In genomic region chr5:1014781-1015221, GRCh38 we compare ENCODE assay signal across 17 cellular contexts. TPM values are rescaled to one million over a fixed set of nuclear protein-coding genes. Genes with fewer than 3 reads are reported as not detected.
"Had no signal": no experiment of that assay in that cellular context is flagged by ENCODE, and none has a peak within 500 bp of the region (broad histone marks: within the 10 kb centered on the region; RNA-seq: fewer than 3 reads in every experiment).

No MANE protein-coding gene starts in this region.

- H3K36me3 ChIP-seq: ascending aorta, gastrocnemius medialis, heart left ventricle, lower lobe of right lung had no signal

- DNase-seq: activated CD4-positive, alpha-beta T cell treated with anti-CD3 and anti-CD28 coated beads, Interleukin-2, amount 10 ng/mL, durations not matched to agents 7 days and 5 days; activated CD8-positive, alpha-beta T cell treated with anti-CD3 and anti-CD28 coated beads, Interleukin-2, amount 10 ng/mL, durations not matched to agents 7 days and 5 days; activated naive CD4-positive, alpha-beta T cell treated with anti-CD3 and anti-CD28 coated beads, Interleukin-2, amount 50 U/mL, for 16 hours; activated T-cell treated with anti-CD3 and anti-CD28 coated beads, Interleukin-2, amount 50 U/mL, for 24 hours; cerebellar nuclear complex; effector CD4-positive, alpha-beta T cell; gastrocnemius medialis; immature natural killer cell; lower lobe of right lung; nucleus accumbens; stimulated activated CD4-positive, alpha-beta T cell treated with anti-CD3 and anti-CD28 coated beads, Interleukin-2, amount 100 ng/mL, for 48 hours; T-cell; trophoblast cell had no signal

- H3K9me3 ChIP-seq: ascending aorta, gastrocnemius medialis, heart left ventricle, lower lobe of right lung had no signal

- H3K27ac ChIP-seq: ascending aorta, gastrocnemius medialis, heart left ventricle, lower lobe of right lung, skin epidermis had no signal

- H3K4me3 ChIP-seq: ascending aorta, gastrocnemius medialis, heart left ventricle, lower lobe of right lung, skin epidermis had no signal

- H3K4me1 ChIP-seq: ascending aorta had no signal

RNA-seq across cellular contexts. Expression of gene NKD2, which starts 6.2 kb away (rescaled TPM):
- total RNA-seq: gastrocnemius medialis; naive thymus-derived CD8-positive, alpha-beta T cell had no signal
- polyA plus RNA-seq: immature natural killer cell had no signal
